Comparison of ENCODE assay signal across 18 cellular contexts in genomic region chr9:87683751-87684626, GRCh38. TPM values are rescaled to one million over a fixed set of nuclear protein-coding genes. Genes with fewer than 3 reads are reported as not detected.
DNase-seq lines count a peak whose midpoint lies in the region; ATAC-seq and TF ChIP-seq lines count a peak whose summit lies in the region.
"Had no signal": no experiment of that assay in that cellular context is flagged by ENCODE, and none has a peak within 500 bp of the region (broad histone marks: within the 10 kb centered on the region; RNA-seq: fewer than 3 reads in every experiment).

No MANE protein-coding gene starts in this region.

- peak overlapping the region; percentile 75 for H3K27ac Mint-ChIP-seq in glutamatergic neuron (ENCODE audit: unreplicated experiment)
- H3K27ac Mint-ChIP-seq: activated CD4-positive, alpha-beta T cell treated with anti-CD3 and anti-CD28 coated beads for 36 hours; stimulated activated effector memory CD8-positive, alpha-beta T cell treated with anti-CD3 and anti-CD28 coated beads, Interleukin-12 subunit alpha, Interleukin-12 subunit beta, amount 100 ng/mL, for 72 hours had no signal

- no TSS peak for BruUV-seq in Panc1 (replicated peaks; lab: Mats Ljungman, UMichigan)

- intact Hi-C loops in Panc1 (cut with micrococcal nuclease; ENCODE audit: unreplicated experiment) = no loop called here
- intact Hi-C loops in tibial artery (cut with DNase I; ENCODE audit: low total_unique reads) = loop anchor here (5.0 to 10.0 kb wide), 2 partner anchors 128 to 351 kb away; no protein-coding TSS in a partner anchor

- H3K27me3 ChIP-seq in Panc1 (ENCODE audit: control insufficient read depth, insufficient read depth, low read length) (no peaks in the 10 kb centered on the region), osteoblast (ENCODE audit: insufficient read depth, low read length) (no peaks in the 10 kb centered on the region), tibial artery (no peaks in the 10 kb centered on the region)
- H3K27me3 ChIP-seq: upper lobe of right lung had no signal

- no peaks in the 10 kb centered on the region for H4K20me1 ChIP-seq in osteoblast (ENCODE audit: insufficient read depth, low read length)

- CTCF ChIA-PET in Panc1 (lab: Charles Lee) = no interaction called here

- H3K4me1 ChIP-seq in Panc1 (ENCODE audit: control insufficient read depth, insufficient read depth, low read length) (no peaks in the 10 kb centered on the region), osteoblast (ENCODE audit: insufficient read depth, low read length) (peaks cover 17% of the 10 kb centered on the region), tibial artery (peaks cover 0 to 6% (median 3%) of the 10 kb centered on the region in 4 donors)

- peaks cover 9% of the 10 kb centered on the region for H3K9me3 Mint-ChIP-seq in glutamatergic neuron (ENCODE audit: unreplicated experiment)
- H3K9me3 Mint-ChIP-seq: central memory CD8-positive, alpha-beta T cell; stimulated activated effector memory CD8-positive, alpha-beta T cell treated with anti-CD3 and anti-CD28 coated beads, Interleukin-12 subunit alpha, Interleukin-12 subunit beta, amount 100 ng/mL, for 72 hours had no signal

- peaks cover 30% of the 10 kb centered on the region for H3K4me1 Mint-ChIP-seq in glutamatergic neuron (ENCODE audit: low read depth, unreplicated experiment)

- H3K4me3 ChIP-seq in Panc1 (ENCODE audit: low read depth in 2 of 2, low read length in 2 of 2) (no peak overlapping the region), osteoblast (ENCODE audit: insufficient read depth, low read length) (no peak overlapping the region), tibial artery (no peak overlapping the region)
- H3K4me3 ChIP-seq: upper lobe of right lung had no signal

- POLR2A ChIA-PET in Panc1 (lab: Charles Lee) = no interaction called here

- peaks cover 6% of the 10 kb centered on the region for H3K36me3 Mint-ChIP-seq in glutamatergic neuron (ENCODE audit: unreplicated experiment)
- H3K36me3 Mint-ChIP-seq: stimulated activated effector memory CD8-positive, alpha-beta T cell treated with anti-CD3 and anti-CD28 coated beads, Interleukin-12 subunit alpha, Interleukin-12 subunit beta, amount 100 ng/mL, for 72 hours had no signal

- H3K36me3 ChIP-seq in Panc1 (ENCODE audit: control insufficient read depth, insufficient read depth, low read length) (no peaks in the 10 kb centered on the region), osteoblast (ENCODE audit: insufficient read depth, low read length) (no peaks in the 10 kb centered on the region), tibial artery (peaks cover 0 to 4% (median 0%) of the 10 kb centered on the region in 3 donors)

- H3K79me2 ChIP-seq in osteoblast (ENCODE audit: insufficient read depth, low read length) = no peaks in the 10 kb centered on the region

- H3K4me3 Mint-ChIP-seq in glutamatergic neuron (ENCODE audit: unreplicated experiment) = no peak overlapping the region
- H3K4me3 Mint-ChIP-seq: activated CD4-positive, alpha-beta T cell treated with anti-CD3 and anti-CD28 coated beads for 36 hours; central memory CD8-positive, alpha-beta T cell; stimulated activated effector memory CD8-positive, alpha-beta T cell treated with anti-CD3 and anti-CD28 coated beads, Interleukin-12 subunit alpha, Interleukin-12 subunit beta, amount 100 ng/mL, for 72 hours had no signal

- in situ Hi-C loops in Panc1 (cut with HindIII; ENCODE audit: low pct_unique_long_range_greater_than_20kb, low sequenced_read_pairs) = no loop called here

- TF ChIP-seq CTCF in Panc1 (IDR thresholded peaks at IDR 0.05) (no peak), glutamatergic neuron (IDR thresholded peaks at IDR 0.05; ENCODE audit: partially characterized antibody, unreplicated experiment) (no peak), osteoblast (IDR thresholded peaks at IDR 0.05; ENCODE audit: extremely low read depth, low read depth, low read length) (no peak), tibial artery (IDR thresholded peaks at IDR 0.05) (no peak)

- peak; percentile 26; the same call in 1 of the 2 replicates for ATAC-seq in Panc1
- no peak for ATAC-seq in activated CD4-positive, CD25-positive, alpha-beta regulatory T cell treated with anti-CD3 and anti-CD28 coated beads, Interleukin-2, amount 50 U/mL, for 24 hours
- ATAC-seq: activated CD4-positive, alpha-beta T cell treated with anti-CD3 and anti-CD28 coated beads for 36 hours; right cardiac atrium; stimulated activated effector memory CD8-positive, alpha-beta T cell treated with anti-CD3 and anti-CD28 coated beads, Interleukin-12 subunit alpha, Interleukin-12 subunit beta, amount 100 ng/mL, for 72 hours had no signal

- no peak overlapping the region for H2AFZ ChIP-seq in osteoblast (ENCODE audit: low read length)

- peaks cover 10% of the 10 kb centered on the region for H3K27me3 Mint-ChIP-seq in glutamatergic neuron (ENCODE audit: unreplicated experiment)
- H3K27me3 Mint-ChIP-seq: activated CD4-positive, alpha-beta T cell treated with anti-CD3 and anti-CD28 coated beads for 36 hours had no signal

- H3K9me3 ChIP-seq in Panc1 (ENCODE audit: control insufficient read depth, insufficient read depth, low read depth, low read length) (no peaks in the 10 kb centered on the region), osteoblast (ENCODE audit: low read depth, low read length) (no peaks in the 10 kb centered on the region), tibial artery (no peaks in the 10 kb centered on the region)
- H3K9me3 ChIP-seq: upper lobe of right lung had no signal

- peak overlapping the region; percentile 31 for H3K4me2 ChIP-seq in osteoblast (ENCODE audit: insufficient read depth, low read length)

- DNase-seq in D341Med (ENCODE audit: low spot score) = peak; percentile 8
- DNase-seq in Panc1 (ENCODE audit: low read depth, low spot score) = no peak
- DNase-seq in glutamatergic neuron = no peak
- peak; percentile 73 for DNase-seq in osteoblast (ENCODE audit: insufficient read length, low spot score, missing footprints)
- DNase-seq in NCI-H2171 treated with DMSO at 0.1 percent for 48 hours (lab: John Stamatoyannopoulos, UW) = no peak
- no peak for DNase-seq in HPDE6-E6E7 (ENCODE audit: extremely low spot score)
- no peak for DNase-seq in tibial artery
- DNase-seq: activated CD4-positive, alpha-beta T cell treated with anti-CD3 and anti-CD28 coated beads for 36 hours; COR-L47; effector memory CD4-positive, alpha-beta T cell; NCI-H1436; stimulated activated CD4-positive, alpha-beta T cell treated with anti-CD3 and anti-CD28 coated beads, Interleukin-15, amount 100 ng/mL, for 24 hours; upper lobe of right lung had no signal

- no peak overlapping the region for H3K27ac ChIP-seq in Panc1 (ENCODE audit: low read length)
- H3K27ac ChIP-seq in osteoblast (ENCODE audit: low read depth, low read length) = no peak overlapping the region
- no peak overlapping the region for H3K27ac ChIP-seq in tibial artery
- H3K27ac ChIP-seq: RWPE1, upper lobe of right lung had no signal

RNA-seq across cellular contexts. Expression of gene CTSL, which starts 41.9 kb away (rescaled TPM):
- 45.2 TPM for total RNA-seq in Panc1 (2021; ENCODE audit: unreplicated experiment)
- polyA plus RNA-seq in Panc1 (2012; ENCODE audit: insufficient read length) = 63.3 TPM
- 28.7 TPM for total RNA-seq in glutamatergic neuron (ENCODE audit: unreplicated experiment)
- total RNA-seq in osteoblast = 384 and 396 TPM in 2 replicates

Comparison
In these comparisons a context has a peak if more than half of its experiments do, and no peak if none do; other contexts are left out.
1. DNase-seq: peak in D341Med (single experiment) and osteoblast (single experiment); none in Panc1 (single experiment), glutamatergic neuron (single experiment), NCI-H2171 treated with DMSO at 0.1 percent for 48 hours (single experiment), HPDE6-E6E7 (single experiment) and tibial artery (0 of 2).